15 cellular contexts compared by ENCODE assay signal in genomic region chr22:17118342-17118741, GRCh38. TPM values are rescaled to one million over a fixed set of nuclear protein-coding genes. Genes with fewer than 3 reads are reported as not detected.
DNase-seq lines count a peak whose midpoint lies in the region; TF ChIP-seq lines count a peak whose summit lies in the region.
"Had no signal": no experiment of that assay in that cellular context is flagged by ENCODE, and none has a peak within 500 bp of the region (broad histone marks: within the 10 kb centered on the region; RNA-seq: fewer than 3 reads in every experiment).

No MANE protein-coding gene starts in this region.

- no peaks in the 10 kb centered on the region for H3K79me2 ChIP-seq in osteoblast (ENCODE audit: insufficient read depth, low read length)
- H3K79me2 ChIP-seq: hepatocyte had no signal

- TF ChIP-seq CTCF in NB4 (IDR thresholded peaks at IDR 0.05; ENCODE audit: low read depth, low read length) (no peak), osteoblast (IDR thresholded peaks at IDR 0.05; ENCODE audit: extremely low read depth, low read depth, low read length) (no peak), brain microvascular endothelial cell (IDR thresholded peaks at IDR 0.05; ENCODE audit: low read depth, low read length, missing control alignments) (no peak)

- no peaks in the 10 kb centered on the region for H3K36me3 ChIP-seq in effector memory CD4-positive, alpha-beta T cell (ENCODE audit: control insufficient read depth, insufficient read depth, low read length)
- no peaks in the 10 kb centered on the region for H3K36me3 ChIP-seq in osteoblast (ENCODE audit: insufficient read depth, low read length)
- H3K36me3 ChIP-seq in brain microvascular endothelial cell (replicated peaks): no peaks in the 10 kb centered on the region
- H3K36me3 ChIP-seq: upper lobe of left lung had no signal

- H3K27me3 Mint-ChIP-seq in activated CD4-positive, alpha-beta T cell treated with anti-CD3 and anti-CD28 coated beads, Interleukin-2, amount 10 ng/mL, durations not matched to agents 7 days and 5 days: peaks cover 23% of the 10 kb centered on the region

- no peaks in the 10 kb centered on the region for H3K9me3 Mint-ChIP-seq in activated CD4-positive, alpha-beta T cell treated with anti-CD3 and anti-CD28 coated beads, Interleukin-2, amount 10 ng/mL, durations not matched to agents 7 days and 5 days

- no peak for DNase-seq in activated CD4-positive, alpha-beta T cell treated with anti-CD3 and anti-CD28 coated beads, Interleukin-2, amount 10 ng/mL, durations not matched to agents 7 days and 5 days
- DNase-seq in activated CD4-positive, alpha-beta T cell treated with anti-CD3 and anti-CD28 coated beads, Interleukin-2, amount 50 U/mL, for 1 hour: no peak
- DNase-seq in NB4 (ENCODE audit: low read depth): peak; percentile 6
- DNase-seq in effector memory CD4-positive, alpha-beta T cell: no peak
- peak; percentile 74 for DNase-seq in osteoblast (ENCODE audit: insufficient read length, low spot score, missing footprints)
- no peak for DNase-seq in brain microvascular endothelial cell
- no peak for DNase-seq in LoVo (ENCODE audit: low spot score)
- DNase-seq in cerebellar nuclear complex (lab: John Stamatoyannopoulos, UW): no peak
- DNase-seq: amniotic stem cell, Caco-2, left cardiac atrium, upper lobe of left lung had no signal

- peak overlapping the region; percentile 47 for H3K4me3 Mint-ChIP-seq in activated CD4-positive, alpha-beta T cell treated with anti-CD3 and anti-CD28 coated beads, Interleukin-2, amount 10 ng/mL, durations not matched to agents 7 days and 5 days

- no peak overlapping the region for H2AFZ ChIP-seq in osteoblast (ENCODE audit: low read length)
- H2AFZ ChIP-seq: hepatocyte had no signal

- peak overlapping the region; percentile 28 for H3K4me3 ChIP-seq in NB4 (ENCODE audit: low read depth, low read length)
- no peak overlapping the region for H3K4me3 ChIP-seq in effector memory CD4-positive, alpha-beta T cell (ENCODE audit: insufficient read depth, low read depth, low read length, poor library complexity, severe bottlenecking)
- H3K4me3 ChIP-seq in osteoblast (ENCODE audit: insufficient read depth, low read length): no peak overlapping the region
- H3K4me3 ChIP-seq in brain microvascular endothelial cell (ENCODE audit: low read depth, low read length): no peak overlapping the region
- H3K4me3 ChIP-seq: A549, coronary artery, hepatocyte, upper lobe of left lung had no signal

- in situ Hi-C loops in brain microvascular endothelial cell (cut with HindIII; ENCODE audit: low pct_ligation_motif_present, low sequenced_read_pairs): no loop called here

- no peak for TF ChIP-seq POLR2A in NB4 (IDR thresholded peaks at IDR 0.05; ENCODE audit: extremely low read depth, insufficient read length)

- CTCF ChIA-PET in activated CD4-positive, alpha-beta T cell treated with anti-CD3 and anti-CD28 coated beads, Interleukin-2, amount 10 ng/mL, durations not matched to agents 7 days and 5 days (lab: Charles Lee): interaction anchor here (0.9 kb wide), 1 partner anchor 54 kb away, joined by 3 read pairs; no protein-coding TSS in a partner anchor

- peak overlapping the region; percentile 15 for H3K27ac ChIP-seq in effector memory CD4-positive, alpha-beta T cell (ENCODE audit: insufficient read depth, low read length, poor library complexity, severe bottlenecking)
- H3K27ac ChIP-seq in osteoblast (ENCODE audit: low read depth, low read length) (no peak overlapping the region), brain microvascular endothelial cell (no peak overlapping the region)
- H3K27ac ChIP-seq: A549, coronary artery, hepatocyte had no signal

- H4K20me1 ChIP-seq in osteoblast (ENCODE audit: insufficient read depth, low read length): no peaks in the 10 kb centered on the region

- H3K4me1 ChIP-seq in effector memory CD4-positive, alpha-beta T cell (ENCODE audit: control insufficient read depth, insufficient read depth, low read length, poor library complexity, severe bottlenecking): peaks cover 51% of the 10 kb centered on the region
- no peaks in the 10 kb centered on the region for H3K4me1 ChIP-seq in osteoblast (ENCODE audit: insufficient read depth, low read length)
- H3K4me1 ChIP-seq: A549 had no signal

- no peak overlapping the region for H3K4me2 ChIP-seq in osteoblast (ENCODE audit: insufficient read depth, low read length)
- H3K4me2 ChIP-seq: A549, hepatocyte had no signal

- POLR2A ChIA-PET in activated CD4-positive, alpha-beta T cell treated with anti-CD3 and anti-CD28 coated beads, Interleukin-2, amount 10 ng/mL, durations not matched to agents 7 days and 5 days (lab: Charles Lee): no interaction called here

- peaks cover 3% of the 10 kb centered on the region for H3K36me3 Mint-ChIP-seq in activated CD4-positive, alpha-beta T cell treated with anti-CD3 and anti-CD28 coated beads, Interleukin-2, amount 10 ng/mL, durations not matched to agents 7 days and 5 days (ENCODE audit: low read depth)

- H3K27me3 ChIP-seq in effector memory CD4-positive, alpha-beta T cell (replicated peaks; ENCODE audit: control insufficient read depth, insufficient read depth, low read length, poor library complexity, severe bottlenecking): peaks cover 10% of the 10 kb centered on the region
- H3K27me3 ChIP-seq in osteoblast (ENCODE audit: insufficient read depth, low read length) (peaks cover 34% of the 10 kb centered on the region), brain microvascular endothelial cell (replicated peaks) (peaks cover 15% of the 10 kb centered on the region)

- H3K27ac Mint-ChIP-seq in activated CD4-positive, alpha-beta T cell treated with anti-CD3 and anti-CD28 coated beads, Interleukin-2, amount 10 ng/mL, durations not matched to agents 7 days and 5 days: peak overlapping the region; percentile 84

- H3K4me1 Mint-ChIP-seq in activated CD4-positive, alpha-beta T cell treated with anti-CD3 and anti-CD28 coated beads, Interleukin-2, amount 10 ng/mL, durations not matched to agents 7 days and 5 days: peaks cover 55% of the 10 kb centered on the region

- no peaks in the 10 kb centered on the region for H3K9me3 ChIP-seq in effector memory CD4-positive, alpha-beta T cell (ENCODE audit: control insufficient read depth, low read length)
- no peaks in the 10 kb centered on the region for H3K9me3 ChIP-seq in osteoblast (ENCODE audit: low read depth, low read length)
- H3K9me3 ChIP-seq: A549, Caco-2, upper lobe of left lung had no signal

RNA-seq across cellular contexts. Expression of gene TMEM121B, which starts 2.8 kb away (rescaled TPM):
- total RNA-seq in activated CD4-positive, alpha-beta T cell treated with anti-CD3 and anti-CD28 coated beads, Interleukin-2, amount 10 ng/mL, durations not matched to agents 7 days and 5 days: under 1 TPM; 0.05 to 0.06 TPM
- total RNA-seq in osteoblast: under 0.01 TPM in 1 of 2 replicates, not detected in the other

RNA-seq across cellular contexts. Expression of gene IL17RA, which starts 33.5 kb away (rescaled TPM):
- 10 to 100 TPM; 53.6 to 55.9 TPM for total RNA-seq in activated CD4-positive, alpha-beta T cell treated with anti-CD3 and anti-CD28 coated beads, Interleukin-2, amount 10 ng/mL, durations not matched to agents 7 days and 5 days
- total RNA-seq in osteoblast: 6.2 TPM in 2 replicates

RNA-seq across cellular contexts. Expression of gene HDHD5, which starts 40.7 kb away (rescaled TPM):
- total RNA-seq in activated CD4-positive, alpha-beta T cell treated with anti-CD3 and anti-CD28 coated beads, Interleukin-2, amount 10 ng/mL, durations not matched to agents 7 days and 5 days: 10 to 100 TPM; 30.9 to 37.1 TPM
- total RNA-seq in osteoblast: 25.6 and 31.8 TPM in 2 replicates

Comparison
In these comparisons a context has a peak if more than half of its experiments do, and no peak if none do; other contexts are left out.
1. DNase-seq: peak in NB4 (single experiment) and osteoblast (single experiment); none in activated CD4-positive, alpha-beta T cell treated with anti-CD3 and anti-CD28 coated beads, Interleukin-2, amount 10 ng/mL, durations not matched to agents 7 days and 5 days (single experiment), activated CD4-positive, alpha-beta T cell treated with anti-CD3 and anti-CD28 coated beads, Interleukin-2, amount 50 U/mL, for 1 hour (single experiment), effector memory CD4-positive, alpha-beta T cell (0 of 3), brain microvascular endothelial cell (single experiment), LoVo (single experiment) and cerebellar nuclear complex (0 of 2).